ENCODE assay signal across 26 cellular contexts in the genomic region with DNA sequence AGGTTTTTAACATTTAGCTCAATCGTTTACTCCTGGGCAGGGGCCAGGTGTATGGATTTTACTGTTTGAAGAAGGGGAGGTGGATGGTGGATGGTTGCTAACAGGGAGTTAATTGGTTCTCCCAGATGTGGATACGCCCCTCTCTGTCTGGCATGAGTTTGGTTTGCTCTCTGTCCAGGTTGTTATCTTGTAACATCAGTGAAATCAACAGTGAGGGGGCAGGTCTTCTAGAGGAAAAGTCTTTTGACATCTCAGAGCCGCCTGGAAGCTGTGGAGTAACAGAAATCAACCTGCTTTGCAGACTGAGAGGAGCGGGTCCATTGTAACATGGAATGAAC.
DNase-seq lines count a peak whose midpoint lies in the region; FAIRE-seq and TF ChIP-seq lines count a peak whose summit lies in the region.
"Had no signal": no experiment of that assay in that cellular context is flagged by ENCODE, and none has a peak within 500 bp of the region (broad histone marks: within the 10 kb centered on the region; RNA-seq: fewer than 3 reads in every experiment).

No MANE protein-coding gene starts in this region.

- WGBS in H1 (ENCODE audit: extremely low coverage in 1 of 2, insufficient coverage in 1 of 2, insufficient read length in 1 of 2, insufficient replicate concordance in 2 of 2, low coverage in 1 of 2, low lambda C conversion rate in 2 of 2, missing lambda C conversion rate in 1 of 2), 2 experiments, result 80% methylated on average over 4 of the region's 4 CpGs; no CpG with 5 or more reads in 1 of the 2 experiments

- H2AK5ac ChIP-seq in H1 (ENCODE audit: low read depth, low read length), result no peak overlapping the region

- no peaks in the 10 kb centered on the region for H4K20me1 ChIP-seq in H1 (replicated peaks in 1 of 2; ENCODE audit: control insufficient read depth in 1 of 2, insufficient read depth in 2 of 2, low read length in 2 of 2)
- peaks cover 3% of the 10 kb centered on the region for H4K20me1 ChIP-seq in neural progenitor cell (ENCODE audit: low read depth)

- no peak overlapping the region for H2BK12ac ChIP-seq in H1 (ENCODE audit: low read depth, low read length)

- H2AFZ ChIP-seq in H1 (ENCODE audit: low read length), result no peak overlapping the region
- no peak overlapping the region for H2AFZ ChIP-seq in neural progenitor cell (replicated peaks)

- no peaks in the 10 kb centered on the region for H3K79me1 ChIP-seq in H1 (ENCODE audit: low read depth, low read length)

- peak; percentile 25 for DNase-seq in NCI-H748 (lab: John Stamatoyannopoulos, UW; ENCODE audit: unreplicated experiment)
- no peak for DNase-seq in NCI-H748 treated with DMSO at 0.1 percent for 48 hours (lab: John Stamatoyannopoulos, UW)
- DNase-seq in NCI-H2171 (lab: John Stamatoyannopoulos, UW), result peak; percentile 59
- no peak for DNase-seq in H1 (ENCODE audit: low read depth in 1 of 2, low spot score in 2 of 2)
- no peak for DNase-seq in neural progenitor cell (ENCODE audit: low spot score)
- no peak for DNase-seq in SJCRH30
- no peak for DNase-seq in NCI-H226
- no peak for DNase-seq in activated CD4-positive, alpha-beta T cell treated with anti-CD3 and anti-CD28 coated beads, Interleukin-2, amount 50 U/mL, for 48 hours
- DNase-seq: AML-193; C1 segment of cervical spinal cord; Calu3; CD8-positive, alpha-beta memory T cell; DMS53; GDM1; H7; KG1; MV-4-11; NCI-H1105 treated with DMSO at 0.1 percent for 48 hours; NCI-H2107; NCI-H2227 treated with DMSO at 0.1 percent for 48 hours; NCI-H510A treated with DMSO at 0.1 percent for 48 hours; NK-92 treated with Interleukin-12 subunit alpha and Interleukin-12 subunit beta, amount 100 ng/mL, for 24 hours; SIG-M5; T-cell had no signal

- H3K9me3 Mint-ChIP-seq in neural progenitor cell, result no peaks in the 10 kb centered on the region
- H3K9me3 Mint-ChIP-seq: T-cell had no signal

- H3K18ac ChIP-seq in H1 (ENCODE audit: extremely low read depth, low read length), result no peak overlapping the region

- H3K79me2 ChIP-seq in H1 (ENCODE audit: control insufficient read depth in 1 of 2, insufficient read depth in 2 of 2, low read length in 2 of 2) (no peaks in the 10 kb centered on the region), neural progenitor cell (ENCODE audit: low read depth) (no peaks in the 10 kb centered on the region)

- TF ChIP-seq POLR2A in H1 (IDR thresholded peaks at IDR 0.05; ENCODE audit: control extremely low read depth in 1 of 2, low read depth in 2 of 2, low read length in 2 of 2), result no peak

- CTCF ChIA-PET in H1 (lab: Charles Lee; ENCODE audit: partially characterized antibody), result interaction anchor here (1.7 to 1.9 kb wide), 2 partner anchors 14 to 15 kb away, joined by 3 to 8 read pairs; no protein-coding TSS in a partner anchor

- 0 out of 2 replicates have a peak overlapping the region, but pooled peaks have one; percentile 86 for H2BK20ac ChIP-seq in H1 (ENCODE audit: low read length)

- no peak for FAIRE-seq in H1 (lab: Jason Lieb, UNC)
- FAIRE-seq: GM18507 had no signal

- peaks cover 6% of the 10 kb centered on the region for H3K36me3 Mint-ChIP-seq in neural progenitor cell

- TF ChIP-seq RAD21 in H1 (IDR thresholded peaks at IDR 0.05 in 1 of 2, conservative IDR thresholded peaks at IDR 0.05 in 1 of 2; ENCODE audit: low read depth in 2 of 2, low read length in 2 of 2), result no peak

- no peak overlapping the region for H3K27ac Mint-ChIP-seq in neural progenitor cell
- H3K27ac Mint-ChIP-seq: CD8-positive, alpha-beta memory T cell; T-cell had no signal

- TF ChIP-seq EP300 in H1 (IDR thresholded peaks at IDR 0.05; ENCODE audit: borderline replicate concordance in 1 of 2, low read depth in 2 of 2, low read length in 2 of 2), result no peak

- H3K9ac ChIP-seq in H1 (replicated peaks in 1 of 4; ENCODE audit: extremely low read depth in 1 of 4, low read depth in 3 of 4, low read length in 3 of 4) (no peak overlapping the region), neural progenitor cell (no peak overlapping the region)

- no peak overlapping the region for H3K4ac ChIP-seq in H1 (replicated peaks; ENCODE audit: insufficient read length, low read depth, low read length)

- no peaks in the 10 kb centered on the region for H3K36me3 ChIP-seq in H1 (ENCODE audit: control insufficient read depth in 2 of 4, insufficient read depth in 4 of 4, low read length in 3 of 4)
- no peaks in the 10 kb centered on the region for H3K36me3 ChIP-seq in neural progenitor cell
- no peaks in the 10 kb centered on the region for H3K36me3 ChIP-seq in SJCRH30

- no peaks in the 10 kb centered on the region for H3K9me3 ChIP-seq in H1 (ENCODE audit: insufficient read depth in 2 of 2, low read depth in 1 of 2, low read length in 1 of 2)
- H3K9me3 ChIP-seq in neural progenitor cell (ENCODE audit: low read depth), result no peaks in the 10 kb centered on the region
- no peaks in the 10 kb centered on the region for H3K9me3 ChIP-seq in SJCRH30 (replicated peaks)

- POLR2A ChIA-PET in H1 (lab: Charles Lee; ENCODE audit: partially characterized antibody), result interaction anchor here (1.0 kb wide), 1 partner anchor 22 kb away, joined by 3 read pairs; no protein-coding TSS in a partner anchor

- H3K4me3 ChIP-seq in H1 (ENCODE audit: extremely low read depth in 1 of 4, insufficient read depth in 2 of 4, low read depth in 3 of 4, low read length in 4 of 4) (no peak overlapping the region), neural progenitor cell (no peak overlapping the region), SJCRH30 (no peak overlapping the region)

- no peak overlapping the region for H3K4me2 ChIP-seq in H1 (ENCODE audit: insufficient read depth in 1 of 2, low read depth in 2 of 2, low read length in 2 of 2)
- H3K4me2 ChIP-seq in neural progenitor cell, result peak overlapping the region; percentile 48

- no peak overlapping the region for H3K4me3 Mint-ChIP-seq in neural progenitor cell
- H3K4me3 Mint-ChIP-seq: CD8-positive, alpha-beta memory T cell; T-cell had no signal

- H3K23me2 ChIP-seq in H1 (ENCODE audit: low read depth, low read length), result no peaks in the 10 kb centered on the region

- TF ChIP-seq CTCF in H1 (IDR thresholded peaks at IDR 0.05; ENCODE audit: control extremely low read depth in 1 of 3, insufficient read depth in 1 of 3, low read depth in 1 of 3, low read length in 3 of 3), result no peak
- TF ChIP-seq CTCF in neural progenitor cell (IDR thresholded peaks at IDR 0.05), result no peak

- H3K27ac ChIP-seq in H1 (ENCODE audit: low read depth, low read length), result no peak overlapping the region
- no peak overlapping the region for H3K27ac ChIP-seq in neural progenitor cell
- H3K27ac ChIP-seq in SJCRH30, result no peak overlapping the region
- H3K27ac ChIP-seq: RWPE1 had no signal

- H3K4me1 Mint-ChIP-seq in neural progenitor cell, result peaks cover 21% of the 10 kb centered on the region
- H3K4me1 Mint-ChIP-seq: CD8-positive, alpha-beta memory T cell had no signal

- no peak overlapping the region for H2BK120ac ChIP-seq in H1 (replicated peaks; ENCODE audit: low read depth, low read length)

- no peaks in the 10 kb centered on the region for H3K27me3 ChIP-seq in H1 (replicated peaks in 1 of 4; ENCODE audit: control insufficient read depth in 3 of 4, extremely low read depth in 1 of 4, insufficient read depth in 3 of 4, low read length in 3 of 4)
- no peaks in the 10 kb centered on the region for H3K27me3 ChIP-seq in neural progenitor cell
- no peaks in the 10 kb centered on the region for H3K27me3 ChIP-seq in SJCRH30

- H4K5ac ChIP-seq in H1 (ENCODE audit: insufficient read length, low read depth, low read length), result no peak overlapping the region

- H3K27me3 Mint-ChIP-seq in neural progenitor cell (ENCODE audit: insufficient read depth, low read depth), result no peaks in the 10 kb centered on the region
- H3K27me3 Mint-ChIP-seq: CD8-positive, alpha-beta memory T cell; T-cell had no signal

- H2BK15ac ChIP-seq in H1 (ENCODE audit: low read length), result no peak overlapping the region

- no peak overlapping the region for H3K23ac ChIP-seq in H1 (ENCODE audit: insufficient read length)

- no peak overlapping the region for H3K14ac ChIP-seq in H1 (ENCODE audit: insufficient read length)

- H2BK5ac ChIP-seq in H1 (ENCODE audit: low read depth, low read length), result no peak overlapping the region; the same call in 1 of the 2 replicates

- peaks cover 8% of the 10 kb centered on the region for H3F3A ChIP-seq in neural progenitor cell (ENCODE audit: low read depth)

- no peak overlapping the region for H4K8ac ChIP-seq in H1 (ENCODE audit: extremely low read depth, insufficient read depth, low read length)

- H4K91ac ChIP-seq in H1 (replicated peaks; ENCODE audit: insufficient read length, low read length), result peak overlapping the region; percentile 48

- H3K56ac ChIP-seq in H1 (replicated peaks; ENCODE audit: insufficient read length, low read depth, low read length), result no peak overlapping the region

- H3K4me1 ChIP-seq in H1 (replicated peaks in 1 of 4; ENCODE audit: control insufficient read depth in 3 of 4, insufficient read depth in 4 of 4, low read length in 3 of 4) (peaks cover 0 to 10% (median under 1%) of the 10 kb centered on the region in 4 experiments; a peak in 4 of 7 replicates), neural progenitor cell (peaks cover 24% of the 10 kb centered on the region), SJCRH30 (no peaks in the 10 kb centered on the region)

TF ChIP-seq in H1, 55 proteins besides CTCF, POLR2A, EP300 and RAD21:
- TF ChIP-seq HDAC6 (IDR thresholded peaks at IDR 0.05; ENCODE audit: low read depth, low read length) (no peak), RNF2 (IDR thresholded peaks at IDR 0.05; ENCODE audit: borderline replicate concordance, low read depth, low read length, missing control alignments, poor library complexity, severe bottlenecking) (no peak), TBP (IDR thresholded peaks at IDR 0.05; ENCODE audit: low read depth, low read length) (no peak), PHF8 (conservative IDR thresholded peaks at IDR 0.05; ENCODE audit: low read depth, low read length) (no peak), RXRA (IDR thresholded peaks at IDR 0.05; ENCODE audit: insufficient read depth, low read depth, low read length) (no peak), RFX5 (IDR thresholded peaks at IDR 0.05; ENCODE audit: borderline replicate concordance, low read depth, low read length) (no peak), RBBP5 (IDR thresholded peaks at IDR 0.05; ENCODE audit: borderline replicate concordance, low read depth, low read length) (no peak), SP2 (IDR thresholded peaks at IDR 0.05; ENCODE audit: low read length) (no peak)
- TF ChIP-seq, protein P1, sequence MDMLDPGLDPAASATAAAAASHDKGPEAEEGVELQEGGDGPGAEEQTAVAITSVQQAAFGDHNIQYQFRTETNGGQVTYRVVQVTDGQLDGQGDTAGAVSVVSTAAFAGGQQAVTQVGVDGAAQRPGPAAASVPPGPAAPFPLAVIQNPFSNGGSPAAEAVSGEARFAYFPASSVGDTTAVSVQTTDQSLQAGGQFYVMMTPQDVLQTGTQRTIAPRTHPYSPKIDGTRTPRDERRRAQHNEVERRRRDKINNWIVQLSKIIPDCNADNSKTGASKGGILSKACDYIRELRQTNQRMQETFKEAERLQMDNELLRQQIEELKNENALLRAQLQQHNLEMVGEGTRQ (IDR thresholded peaks at IDR 0.05; ENCODE audit: low read length), result no peak

Comparison
In these comparisons a context has a peak if more than half of its experiments do, and no peak if none do; other contexts are left out.
1. DNase-seq: peak in NCI-H748 (single experiment) and NCI-H2171 (single experiment); none in NCI-H748 treated with DMSO at 0.1 percent for 48 hours (single experiment), H1 (0 of 2), neural progenitor cell (single experiment), SJCRH30 (0 of 2), NCI-H226 (single experiment) and activated CD4-positive, alpha-beta T cell treated with anti-CD3 and anti-CD28 coated beads, Interleukin-2, amount 50 U/mL, for 48 hours (0 of 2).